Comparison of ENCODE assay signal across 19 cellular contexts in genomic region chr5:163807781-163808180, GRCh38.
"Had no signal": no experiment of that assay in that cellular context is flagged by ENCODE, and none has a peak within 500 bp of the region (broad histone marks: within the 10 kb centered on the region; RNA-seq: fewer than 3 reads in every experiment).

No MANE protein-coding gene starts in this region.

- H3K9me3 ChIP-seq: heart left ventricle, sigmoid colon, upper lobe of left lung, uterus had no signal

- DNase-seq: cortex of kidney; dorsolateral prefrontal cortex; effector CD8-positive, alpha-beta T cell; heart left ventricle; islet precursor cell; mammary epithelial cell; naive thymus-derived CD4-positive, alpha-beta T cell; nephron progenitor cell; posterior cingulate gyrus; sigmoid colon; stimulated activated CD4-positive, alpha-beta T cell treated with anti-CD3 and anti-CD28 coated beads, Interleukin-2, amount 100 ng/mL, for 24 hours; stimulated activated CD4-positive, alpha-beta T cell treated with anti-CD3 and anti-CD28 coated beads, Interleukin-4, amount 100 ng/mL, for 4 hours; stimulated activated naive B cell treated with anti-CD40 and anti-IgM and Interleukin-4, amounts not matched to agents 10 μg/mL and 1 μg/mL and 100 μg/mL, for 72 hours; stimulated activated naive CD8-positive, alpha-beta T cell treated with anti-CD3 and anti-CD28 coated beads, Interleukin-15, amount 100 ng/mL, for 72 hours; substantia nigra; upper lobe of left lung; uterus had no signal

- ATAC-seq: heart left ventricle; left lobe of liver; naive thymus-derived CD4-positive, alpha-beta T cell; stimulated activated naive B cell treated with anti-CD40 and anti-IgM and Interleukin-4, amounts not matched to agents 10 μg/mL and 1 μg/mL and 100 μg/mL, for 72 hours; stimulated activated naive CD8-positive, alpha-beta T cell treated with anti-CD3 and anti-CD28 coated beads, Interleukin-15, amount 100 ng/mL, for 72 hours had no signal

- H3K27ac ChIP-seq: dorsolateral prefrontal cortex, heart left ventricle, sigmoid colon, skin epidermis, upper lobe of left lung, uterus had no signal

- H3K4me3 ChIP-seq: dorsolateral prefrontal cortex, heart left ventricle, sigmoid colon, skin epidermis, upper lobe of left lung, uterus had no signal

- H3K27me3 ChIP-seq: dorsolateral prefrontal cortex, heart left ventricle, sigmoid colon, upper lobe of left lung, uterus had no signal
